ENCODE assay signal across 8 cellular contexts in genomic region chr20:53882438-53882986, GRCh38.
A peak's percentile ranks its signal among the peaks of the same experiment; 100 is the strongest.
DNase-seq lines count a peak whose midpoint lies in the region; ATAC-seq, FAIRE-seq and TF ChIP-seq lines count a peak whose summit lies in the region.
"Not testable (repeated sequence)": the region's sequence is repeated elsewhere in the genome, so short reads cannot be mapped to it uniquely, and the experiment has no call there.

No MANE protein-coding gene starts in this region.

- TF ChIP-seq POLR2A in HepG2 (IDR thresholded peaks at IDR 0.05; ENCODE audit: insufficient read depth in 1 of 2, low read depth in 2 of 2, low read length in 2 of 2), result not testable (repeated sequence)

- not testable (repeated sequence) for H3K27me3 ChIP-seq in ACC112 (ENCODE audit: insufficient read depth, low read length); PC-3 (ENCODE audit: low read length); SJSA1 (replicated peaks); astrocyte (ENCODE audit: insufficient read depth, low read length); HepG2 (ENCODE audit: control insufficient read depth in 1 of 2, insufficient read depth in 2 of 2, low read length in 2 of 2)

- not testable (repeated sequence) for TF ChIP-seq RAD21 in HepG2 (CRISPR knock-in tag; IDR thresholded peaks at IDR 0.05)

- H3K79me2 ChIP-seq in ACC112 (ENCODE audit: control insufficient read depth, insufficient read depth, low read length, unreplicated experiment); PC-3 (ENCODE audit: low read length); astrocyte (ENCODE audit: insufficient read depth, low read length); HepG2 (ENCODE audit: insufficient read depth, low read length): not testable (repeated sequence)

- H3K9ac ChIP-seq in PC-3 (ENCODE audit: low read length) (peak overlapping the region; percentile 9; the same call in 1 of the 2 replicates), astrocyte (ENCODE audit: low read length) (peak overlapping the region; percentile 40)
- H3K9ac ChIP-seq in HepG2 (ENCODE audit: insufficient read depth, low read depth, low read length), result not testable (repeated sequence)

- WGBS in HepG2 (ENCODE audit: low lambda C conversion rate), result 42% methylated on average over 5 of the region's 5 CpGs

- not testable (repeated sequence) for TF ChIP-seq CTCF in HEK293 (tag by site-specific recombination; IDR thresholded peaks at IDR 0.05); PC-3 (conservative IDR thresholded peaks at IDR 0.05; ENCODE audit: low read depth, low read length); astrocyte (IDR thresholded peaks at IDR 0.05; ENCODE audit: insufficient read depth, low read depth, low read length); HepG2 (CRISPR knock-in tag; IDR thresholded peaks at IDR 0.05)
- TF ChIP-seq CTCF in subcutaneous adipose tissue (IDR thresholded peaks at IDR 0.05; ENCODE audit: low read depth), result peak; percentile 24

- not testable (repeated sequence) for TF ChIP-seq EP300 in HepG2 (IDR thresholded peaks at IDR 0.05; ENCODE audit: low read depth in 2 of 2, low read length in 2 of 2); HepG2 (CRISPR knock-in tag; IDR thresholded peaks at IDR 0.05; ENCODE audit: borderline replicate concordance)

- not testable (repeated sequence) for FAIRE-seq in astrocyte (lab: Jason Lieb, UNC); HepG2 (lab: Jason Lieb, UNC)

- peaks cover 61% of the 10 kb centered on the region for H3K4me1 Mint-ChIP-seq in activated CD8-positive, alpha-beta memory T cell treated with anti-CD3 and anti-CD28 coated beads, Interleukin-2, amount 10 ng/mL, durations not matched to agents 7 days and 5 days
- not testable (repeated sequence) for H3K4me1 Mint-ChIP-seq in astrocyte (ENCODE audit: low read depth, unreplicated experiment)

- H3K4me3 Mint-ChIP-seq in activated CD8-positive, alpha-beta memory T cell treated with anti-CD3 and anti-CD28 coated beads, Interleukin-2, amount 10 ng/mL, durations not matched to agents 7 days and 5 days; astrocyte (ENCODE audit: unreplicated experiment): not testable (repeated sequence)

- H3K36me3 Mint-ChIP-seq in activated CD8-positive, alpha-beta memory T cell treated with anti-CD3 and anti-CD28 coated beads, Interleukin-2, amount 10 ng/mL, durations not matched to agents 7 days and 5 days; astrocyte (ENCODE audit: low read depth, unreplicated experiment): not testable (repeated sequence)

- peaks cover 16% of the 10 kb centered on the region for H3K4me1 ChIP-seq in ACC112 (ENCODE audit: control insufficient read depth, insufficient read depth, low read length, unreplicated experiment)
- H3K4me1 ChIP-seq in HEK293 (ENCODE audit: control insufficient read depth, insufficient read depth, low read length); astrocyte (ENCODE audit: insufficient read depth, low read length): not testable (repeated sequence)
- H3K4me1 ChIP-seq in PC-3 (ENCODE audit: insufficient read depth, low read length), result peaks cover 35% of the 10 kb centered on the region
- peaks cover 53% of the 10 kb centered on the region for H3K4me1 ChIP-seq in SJSA1 (replicated peaks)
- peaks cover 66% of the 10 kb centered on the region for H3K4me1 ChIP-seq in HepG2 (ENCODE audit: insufficient read depth, low read length)

- in situ Hi-C loops in HepG2 (cut with HindIII; ENCODE audit: extremely low pct_ligation_motif_present, low pct_unique_long_range_greater_than_20kb), result not testable (repeated sequence)

- H3K27ac ChIP-seq in ACC112 (ENCODE audit: low read depth, low read length) (peak overlapping the region; percentile 37; the same call in 1 of the 2 replicates), PC-3 (ENCODE audit: low read length) (peak overlapping the region; percentile 73), SJSA1 (peak overlapping the region; percentile 46), astrocyte (ENCODE audit: low read depth, low read length) (peak overlapping the region; percentile 74)
- not testable (repeated sequence) for H3K27ac ChIP-seq in HEK293 (ENCODE audit: extremely low read depth, low read depth, low read length); HepG2 (ENCODE audit: extremely low read length, insufficient read depth, low read length)

- intact Hi-C loops in PC-3 (cut with micrococcal nuclease); HepG2 (cut with micrococcal nuclease; ENCODE audit: unreplicated experiment): not testable (repeated sequence)

- DNase-seq in PC-3; SJSA1 (ENCODE audit: low read depth in 1 of 2, low spot score in 2 of 2); activated CD8-positive, alpha-beta memory T cell treated with anti-CD3 and anti-CD28 coated beads, Interleukin-2, amount 10 ng/mL, durations not matched to agents 7 days and 5 days; astrocyte (ENCODE audit: low read depth); HepG2 (ENCODE audit: low spot score): not testable (repeated sequence)

- not testable (repeated sequence) for H2AFZ ChIP-seq in ACC112 (ENCODE audit: low read length, unreplicated experiment); PC-3 (ENCODE audit: low read length); astrocyte (ENCODE audit: low read depth, low read length); HepG2 (ENCODE audit: low read length)

- H3K36me3 ChIP-seq in ACC112 (ENCODE audit: insufficient read depth, low read length); HEK293 (ENCODE audit: control insufficient read depth in 2 of 2, insufficient read depth in 1 of 2, low read length in 2 of 2); PC-3 (ENCODE audit: low read depth, low read length); SJSA1; astrocyte (ENCODE audit: insufficient read depth, low read length); HepG2 (replicated peaks in 1 of 2; ENCODE audit: control insufficient read depth in 1 of 2, insufficient read depth in 2 of 2, low read length in 2 of 2): not testable (repeated sequence)

- H3K9me3 Mint-ChIP-seq in activated CD8-positive, alpha-beta memory T cell treated with anti-CD3 and anti-CD28 coated beads, Interleukin-2, amount 10 ng/mL, durations not matched to agents 7 days and 5 days (ENCODE audit: low read depth); astrocyte (ENCODE audit: unreplicated experiment): not testable (repeated sequence)

- H3K27ac Mint-ChIP-seq in activated CD8-positive, alpha-beta memory T cell treated with anti-CD3 and anti-CD28 coated beads, Interleukin-2, amount 10 ng/mL, durations not matched to agents 7 days and 5 days, result peak overlapping the region; percentile 16
- H3K27ac Mint-ChIP-seq in astrocyte (ENCODE audit: unreplicated experiment), result not testable (repeated sequence)

- H4K20me1 ChIP-seq in PC-3 (ENCODE audit: low read length); astrocyte (ENCODE audit: insufficient read depth, low read length); HepG2 (ENCODE audit: insufficient read depth, low read length): not testable (repeated sequence)

- H3F3A ChIP-seq in PC-3 (ENCODE audit: low read length, unreplicated experiment), result not testable (repeated sequence)

- CTCF ChIA-PET in HEK293 (lab: Yijun Ruan, JAX); PC-3 (lab: Charles Lee); HepG2 (lab: Yijun Ruan, JAX; ENCODE audit: low intra/inter-chr PET ratio, low total read pairs): not testable (repeated sequence)
- CTCF ChIA-PET in activated CD8-positive, alpha-beta memory T cell treated with anti-CD3 and anti-CD28 coated beads, Interleukin-2, amount 10 ng/mL, durations not matched to agents 7 days and 5 days (lab: Charles Lee), result interaction anchor here (0.7 to 1.1 kb wide), 3 partner anchors 10 to 33 kb away, joined by 3 read pairs; no protein-coding TSS in a partner anchor

- not testable (repeated sequence) for H3K9me3 ChIP-seq in HEK293 (ENCODE audit: control insufficient read depth, insufficient read depth, low read depth, low read length); PC-3 (ENCODE audit: low read length); SJSA1 (replicated peaks); astrocyte (ENCODE audit: insufficient read depth, low read depth, low read length); HepG2 (ENCODE audit: low read length)

- H3K27me3 Mint-ChIP-seq in activated CD8-positive, alpha-beta memory T cell treated with anti-CD3 and anti-CD28 coated beads, Interleukin-2, amount 10 ng/mL, durations not matched to agents 7 days and 5 days; astrocyte (ENCODE audit: low read depth, unreplicated experiment): not testable (repeated sequence)

- not testable (repeated sequence) for H3K4me3 ChIP-seq in ACC112 (ENCODE audit: low read depth, low read length); HEK293 (ENCODE audit: low read depth, low read length); PC-3 (ENCODE audit: low read length); SJSA1; astrocyte (ENCODE audit: insufficient read depth, low read depth, low read length); HepG2 (replicated peaks in 1 of 3; ENCODE audit: insufficient read depth in 1 of 3, low read depth in 2 of 3, low read length in 3 of 3)

- H3K9me2 ChIP-seq in PC-3 (replicated peaks; ENCODE audit: low read length), result not testable (repeated sequence)

- not testable (repeated sequence) for BruUV-seq in PC-3 (replicated peaks; lab: Mats Ljungman, UMichigan); HepG2 (replicated peaks; lab: Mats Ljungman, UMichigan)

- POLR2A ChIA-PET in HEK293 (lab: Yijun Ruan, JAX); PC-3 (lab: Charles Lee; ENCODE audit: unreplicated experiment): not testable (repeated sequence)
- POLR2A ChIA-PET in HepG2 (lab: Yijun Ruan, JAX), result interaction anchor here (1.1 to 1.5 kb wide), 2 partner anchors 109 to 205 kb away, joined by 3 to 6 read pairs; no protein-coding TSS in a partner anchor

- ATAC-seq in PC-3; activated CD8-positive, alpha-beta memory T cell treated with anti-CD3 and anti-CD28 coated beads, Interleukin-2, amount 10 ng/mL, durations not matched to agents 7 days and 5 days; HepG2: not testable (repeated sequence)

- not testable (repeated sequence) for H3K4me2 ChIP-seq in PC-3 (ENCODE audit: low read length); astrocyte (ENCODE audit: low read length); HepG2 (ENCODE audit: low read depth, low read length)
